In the genomic region with DNA sequence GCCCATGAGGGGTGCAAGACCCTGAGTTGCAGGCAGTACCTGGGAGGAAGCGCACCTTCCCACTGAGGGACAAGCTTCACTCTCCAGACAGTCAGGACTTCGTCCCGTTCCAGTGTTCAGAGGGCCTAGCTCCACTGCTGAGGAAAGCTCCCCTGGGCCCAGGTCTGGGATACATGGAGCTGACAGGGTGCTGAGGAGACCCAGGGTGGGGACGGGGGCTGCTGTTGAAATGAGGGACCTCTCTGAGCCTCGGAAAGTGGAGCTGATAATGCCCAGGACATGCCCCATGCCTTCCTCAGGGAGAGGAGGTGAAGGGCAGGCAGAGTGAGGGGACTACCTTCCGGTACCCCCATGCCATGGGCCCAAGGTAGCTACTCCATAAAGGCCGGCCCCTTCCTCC, we compare ENCODE assay signal across 37 cellular contexts.
"Had no signal": no experiment of that assay in that cellular context is flagged by ENCODE, and none has a peak within 500 bp of the region (broad histone marks: within the 10 kb centered on the region; RNA-seq: fewer than 3 reads in every experiment).

No MANE protein-coding gene starts in this region.

- H3K4me1 Mint-ChIP-seq: activated B cell treated with CpG ODN at 0.5 μM for 24 hours; activated CD4-positive, alpha-beta T cell treated with anti-CD3 and anti-CD28 coated beads, Interleukin-2, amount 10 ng/mL, durations not matched to agents 24 days and 14 days; activated naive CD8-positive, alpha-beta T cell treated with anti-CD3 and anti-CD28 coated beads for 36 hours; activated T-helper 17 cell treated with anti-CD3 and anti-CD28 coated beads, Interleukin-2, amount 50 U/mL, for 72 hours; central memory CD8-positive, alpha-beta T cell had no signal

- H3K4me3 Mint-ChIP-seq: activated B cell treated with CpG ODN at 0.5 μM for 24 hours; activated CD4-positive, alpha-beta memory T cell treated with anti-CD3 and anti-CD28 coated beads for 36 hours; activated CD4-positive, alpha-beta T cell treated with anti-CD3 and anti-CD28 coated beads, Interleukin-2, amount 10 ng/mL, durations not matched to agents 24 days and 14 days; activated CD8-positive, alpha-beta T cell treated with anti-CD3 and anti-CD28 coated beads for 36 hours; activated naive CD4-positive, alpha-beta T cell treated with anti-CD3 and anti-CD28 coated beads for 36 hours; activated naive CD8-positive, alpha-beta T cell treated with anti-CD3 and anti-CD28 coated beads for 36 hours; activated T-cell treated with anti-CD3 and anti-CD28 coated beads, Interleukin-2, amount 50 U/mL, for 4 hours; activated T-cell treated with anti-CD3 and anti-CD28 coated beads, Interleukin-2, amount 50 U/mL, for 72 hours; activated T-helper 1 cell treated with anti-CD3 and anti-CD28 coated beads, Interleukin-12 subunit alpha, Interleukin-12 subunit beta, Interleukin-2, Interleukin-4 antibody, amounts not matched to agents 30 ng/mL and 10 ng/mL and 1 ng/mL, durations not matched to agents 14 hours and 24 hours and 36 hours; activated T-helper 17 cell treated with anti-CD3 and anti-CD28 coated beads, Interleukin-2, amount 50 U/mL, for 72 hours; central memory CD8-positive, alpha-beta T cell; T-helper 1 cell treated with Interleukin-12 subunit alpha and Interleukin-12 subunit beta and Interleukin-4 antibody, amounts not matched to agents 30 μg/mL and 1 μg/mL, for 36 hours; T-helper 2 cell treated with Interferon-gamma antibody and Interleukin-4, amounts not matched to agents 5 μg/mL and 100 μg/mL, for 36 hours had no signal

- H3K9me3 ChIP-seq: adrenal gland, body of pancreas, breast epithelium had no signal

- H3K27ac Mint-ChIP-seq: activated B cell treated with CpG ODN at 0.5 μM for 24 hours; activated CD4-positive, alpha-beta memory T cell treated with anti-CD3 and anti-CD28 coated beads for 36 hours; activated CD4-positive, alpha-beta T cell treated with anti-CD3 and anti-CD28 coated beads, Interleukin-2, amount 10 ng/mL, durations not matched to agents 24 days and 14 days; activated CD8-positive, alpha-beta T cell treated with anti-CD3 and anti-CD28 coated beads for 36 hours; activated naive CD4-positive, alpha-beta T cell treated with anti-CD3 and anti-CD28 coated beads for 36 hours; activated naive CD4-positive, alpha-beta T cell treated with anti-CD3 and anti-CD28 coated beads, Interleukin-2, amount 50 U/mL, for 72 hours; activated naive CD8-positive, alpha-beta T cell treated with anti-CD3 and anti-CD28 coated beads for 36 hours; activated T-cell treated with anti-CD3 and anti-CD28 coated beads, Interleukin-2, amount 50 U/mL, for 72 hours; activated T-helper 1 cell treated with anti-CD3 and anti-CD28 coated beads, Interleukin-12 subunit alpha, Interleukin-12 subunit beta, Interleukin-2, Interleukin-4 antibody, amounts not matched to agents 30 ng/mL and 10 ng/mL and 1 ng/mL, durations not matched to agents 14 hours and 24 hours and 36 hours; activated T-helper 17 cell treated with anti-CD3 and anti-CD28 coated beads, Interleukin-2, amount 50 U/mL, for 72 hours; T-helper 1 cell treated with Interleukin-12 subunit alpha and Interleukin-12 subunit beta and Interleukin-4 antibody, amounts not matched to agents 30 μg/mL and 1 μg/mL, for 36 hours; T-helper 2 cell treated with Interferon-gamma antibody and Interleukin-4, amounts not matched to agents 5 μg/mL and 100 μg/mL, for 36 hours had no signal

- ATAC-seq: activated CD8-positive, alpha-beta T cell treated with anti-CD3 and anti-CD28 coated beads for 36 hours; activated naive CD4-positive, alpha-beta T cell treated with anti-CD3 and anti-CD28 coated beads, Interleukin-2, amount 50 U/mL, for 72 hours; activated T-cell treated with anti-CD3 and anti-CD28 coated beads, Interleukin-2, amount 50 U/mL, for 72 hours; activated T-helper 17 cell treated with anti-CD3 and anti-CD28 coated beads, Interleukin-2, amount 50 U/mL, for 72 hours; body of pancreas had no signal

- H3K27me3 Mint-ChIP-seq: activated naive CD8-positive, alpha-beta T cell treated with anti-CD3 and anti-CD28 coated beads for 36 hours; activated T-helper 17 cell treated with anti-CD3 and anti-CD28 coated beads, Interleukin-2, amount 50 U/mL, for 72 hours had no signal

- H3K36me3 ChIP-seq: adrenal gland, brain microvascular endothelial cell, breast epithelium had no signal

- DNase-seq: activated B cell treated with CpG ODN at 0.5 μM for 24 hours; activated CD4-positive, alpha-beta memory T cell treated with anti-CD3 and anti-CD28 coated beads for 36 hours; activated CD4-positive, alpha-beta T cell treated with anti-CD3 and anti-CD28 coated beads for 4 hours; activated CD4-positive, alpha-beta T cell treated with anti-CD3 and anti-CD28 coated beads, Interleukin-2, amount 10 ng/mL, durations not matched to agents 24 days and 14 days; activated CD4-positive, alpha-beta T cell treated with anti-CD3 and anti-CD28 coated beads, Interleukin-2, amount 50 U/mL, for 1 hour; activated CD4-positive, alpha-beta T cell treated with anti-CD3 and anti-CD28 coated beads, Interleukin-2, amount 50 U/mL, for 4 hours; activated CD4-positive, CD25-positive, alpha-beta regulatory T cell treated with anti-CD3 and anti-CD28 coated beads, Interleukin-2, amount 50 U/mL, for 72 hours; activated CD8-positive, alpha-beta memory T cell treated with anti-CD3 and anti-CD28 coated beads, Interleukin-2, amount 50 U/mL, for 4 hours; activated CD8-positive, alpha-beta T cell treated with anti-CD3 and anti-CD28 coated beads for 36 hours; activated effector memory CD4-positive, alpha-beta T cell treated with anti-CD3 and anti-CD28 coated beads, Interleukin-2, amount 50 U/mL, for 16 hours; activated gamma-delta T cell treated with Interleukin-2 at 50 U/mL for 16 hours; activated naive CD4-positive, alpha-beta T cell; activated naive CD4-positive, alpha-beta T cell treated with anti-CD3 and anti-CD28 coated beads for 36 hours; activated naive CD4-positive, alpha-beta T cell treated with anti-CD3 and anti-CD28 coated beads, Interleukin-2, amount 50 U/mL, for 16 hours; activated naive CD8-positive, alpha-beta T cell treated with anti-CD3 and anti-CD28 coated beads for 36 hours; activated T-cell treated with anti-CD3 and anti-CD28 coated beads for 4 hours; activated T-cell treated with anti-CD3 and anti-CD28 coated beads, Interleukin-2, amount 50 U/mL, for 1 hour; activated T-cell treated with anti-CD3 and anti-CD28 coated beads, Interleukin-2, amount 50 U/mL, for 4 hours; activated T-cell treated with anti-CD3 and anti-CD28 coated beads, Interleukin-2, amount 50 U/mL, for 72 hours; adrenal gland; amniotic stem cell; aorta; body of pancreas; brain microvascular endothelial cell; caudate nucleus; cerebellar nuclear complex; T-helper 1 cell; T-helper 2 cell; T-helper 9 cell had no signal

- H3K27me3 ChIP-seq: adrenal gland, body of pancreas, brain microvascular endothelial cell, breast epithelium had no signal

- H3K9me3 Mint-ChIP-seq: activated B cell treated with CpG ODN at 0.5 μM for 24 hours; activated CD4-positive, alpha-beta memory T cell treated with anti-CD3 and anti-CD28 coated beads for 36 hours; activated CD4-positive, alpha-beta T cell treated with anti-CD3 and anti-CD28 coated beads, Interleukin-2, amount 10 ng/mL, durations not matched to agents 24 days and 14 days; activated CD8-positive, alpha-beta T cell treated with anti-CD3 and anti-CD28 coated beads for 36 hours; activated naive CD4-positive, alpha-beta T cell treated with anti-CD3 and anti-CD28 coated beads for 36 hours; activated naive CD4-positive, alpha-beta T cell treated with anti-CD3 and anti-CD28 coated beads, Interleukin-2, amount 50 U/mL, for 72 hours; activated naive CD8-positive, alpha-beta T cell treated with anti-CD3 and anti-CD28 coated beads for 36 hours; activated T-cell treated with anti-CD3 and anti-CD28 coated beads, Interleukin-2, amount 50 U/mL, for 4 hours; activated T-cell treated with anti-CD3 and anti-CD28 coated beads, Interleukin-2, amount 50 U/mL, for 72 hours; activated T-helper 1 cell treated with anti-CD3 and anti-CD28 coated beads, Interleukin-12 subunit alpha, Interleukin-12 subunit beta, Interleukin-2, Interleukin-4 antibody, amounts not matched to agents 30 ng/mL and 10 ng/mL and 1 ng/mL, durations not matched to agents 14 hours and 24 hours and 36 hours; activated T-helper 17 cell treated with anti-CD3 and anti-CD28 coated beads, Interleukin-2, amount 50 U/mL, for 72 hours; central memory CD8-positive, alpha-beta T cell; T-helper 1 cell treated with Interleukin-12 subunit alpha and Interleukin-12 subunit beta and Interleukin-4 antibody, amounts not matched to agents 30 μg/mL and 1 μg/mL, for 36 hours; T-helper 2 cell treated with Interferon-gamma antibody and Interleukin-4, amounts not matched to agents 5 μg/mL and 100 μg/mL, for 36 hours had no signal

- H3K4me1 ChIP-seq: adrenal gland, breast epithelium had no signal

- H3K4me3 ChIP-seq: adrenal gland, body of pancreas, breast epithelium had no signal

- H3K27ac ChIP-seq: adrenal gland, body of pancreas, brain microvascular endothelial cell, breast epithelium, VCaP had no signal
